1 cellular context compared by ENCODE assay signal in genomic region chr12:91180577-91180976, GRCh38.
TF ChIP-seq lines count a peak whose summit lies in the region.

No MANE protein-coding gene starts in this region.

TF ChIP-seq in endothelial cell of umbilical vein, 7 proteins besides CTCF, POLR2A, EP300 and RAD21:
- TF ChIP-seq FOS (IDR thresholded peaks at IDR 0.05; ENCODE audit: borderline replicate concordance, insufficient read depth, low read length) = no peak
- TF ChIP-seq MAX (IDR thresholded peaks at IDR 0.05; ENCODE audit: insufficient read depth, insufficient read length) = no peak
- TF ChIP-seq MYC (IDR thresholded peaks at IDR 0.05; ENCODE audit: low read depth, low read length) = no peak
- no peak for TF ChIP-seq GATA2 (IDR thresholded peaks at IDR 0.05; ENCODE audit: insufficient read depth, insufficient read length, low read depth, low read length)
- no peak for TF ChIP-seq EZH2 (IDR thresholded peaks at IDR 0.05; ENCODE audit: borderline replicate concordance, low read depth, low read length, severe bottlenecking)
- TF ChIP-seq POLR2AphosphoS5 (IDR thresholded peaks at IDR 0.05; ENCODE audit: insufficient read depth, low read depth, low read length) = no peak
